In the genomic region with DNA sequence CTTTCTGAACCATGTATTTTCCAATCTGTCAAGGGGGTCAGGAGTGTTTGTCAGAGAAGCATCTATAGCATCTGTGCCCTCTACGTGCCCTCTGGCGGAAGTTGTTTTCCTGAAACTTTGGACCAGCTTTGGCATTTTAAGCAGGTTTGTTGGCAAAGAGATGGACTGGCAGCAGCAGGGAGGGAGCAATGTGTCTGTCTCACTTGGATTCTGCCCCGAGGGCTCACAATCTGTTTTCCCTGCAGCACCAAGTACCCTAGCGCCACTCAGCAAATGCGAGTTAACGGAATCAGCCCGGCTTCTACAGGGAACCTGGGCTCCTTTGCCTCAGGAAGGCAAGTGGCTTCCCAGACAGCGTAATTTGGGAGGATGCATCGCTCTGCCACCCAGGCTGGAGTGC, we compare ENCODE assay signal across 14 cellular contexts. TPM values are rescaled to one million over a fixed set of nuclear protein-coding genes. Genes with fewer than 3 reads are reported as not detected.
DNase-seq lines count a peak whose midpoint lies in the region; ATAC-seq, FAIRE-seq and TF ChIP-seq lines count a peak whose summit lies in the region.
"Had no signal": no experiment of that assay in that cellular context is flagged by ENCODE, and none has a peak within 500 bp of the region (broad histone marks: within the 10 kb centered on the region; RNA-seq: fewer than 3 reads in every experiment).

No MANE protein-coding gene starts in this region.

- TF ChIP-seq CTCF in liver (IDR thresholded peaks at IDR 0.05; ENCODE audit: low read depth, low read length, missing input control) (no peak), HepG2 (CRISPR knock-in tag; IDR thresholded peaks at IDR 0.05) (no peak)

- TF ChIP-seq RAD21 in liver (IDR thresholded peaks at IDR 0.05) (no peak), HepG2 (CRISPR knock-in tag; IDR thresholded peaks at IDR 0.05) (no peak)

- TF ChIP-seq EP300 in HepG2 (IDR thresholded peaks at IDR 0.05; ENCODE audit: low read depth in 2 of 2, low read length in 2 of 2) (no peak), HepG2 (CRISPR knock-in tag; IDR thresholded peaks at IDR 0.05; ENCODE audit: borderline replicate concordance) (no peak)

- H3K4me1 ChIP-seq in liver (ENCODE audit: control insufficient read depth in 4 of 4, insufficient read depth in 4 of 4, low read length in 3 of 4): peaks cover 3 to 35% (median 26%) of the 10 kb centered on the region in 4 donors
- H3K4me1 ChIP-seq in HepG2 (ENCODE audit: insufficient read depth, low read length): peaks cover 43% of the 10 kb centered on the region
- H3K4me1 ChIP-seq: parathyroid adenoma had no signal

- H3K4me3 ChIP-seq in liver (ENCODE audit: low read depth in 1 of 3, low read length in 3 of 3): no peak overlapping the region
- no peak overlapping the region for H3K4me3 ChIP-seq in HepG2 (replicated peaks in 1 of 3; ENCODE audit: insufficient read depth in 1 of 3, low read depth in 2 of 3, low read length in 3 of 3)
- H3K4me3 ChIP-seq: body of pancreas had no signal

- no peaks in the 10 kb centered on the region for H3K27me3 ChIP-seq in liver (ENCODE audit: control insufficient read depth in 4 of 4, insufficient read depth in 4 of 4, low read length in 3 of 4)
- no peaks in the 10 kb centered on the region for H3K27me3 ChIP-seq in HepG2 (ENCODE audit: control insufficient read depth in 1 of 2, insufficient read depth in 2 of 2, low read length in 2 of 2)
- H3K27me3 ChIP-seq: body of pancreas had no signal

- TF ChIP-seq POLR2A in HepG2 (IDR thresholded peaks at IDR 0.05; ENCODE audit: insufficient read depth in 1 of 2, low read depth in 2 of 2, low read length in 2 of 2): no peak

- H4K20me1 ChIP-seq in HepG2 (ENCODE audit: insufficient read depth, low read length): 0 out of 2 replicates have a peak, but pooled peaks cover 8% of the 10 kb centered on the region

- ATAC-seq in HepG2: no peak
- ATAC-seq in left ventricle myocardium superior: peak; percentile 59
- no peak for ATAC-seq in GM18870 (IDR thresholded peaks at IDR 0.05; ENCODE audit: unreplicated experiment)
- ATAC-seq in GM19324 (IDR thresholded peaks at IDR 0.05; ENCODE audit: low FRiP score, unreplicated experiment): no peak
- ATAC-seq in GM21529 (IDR thresholded peaks at IDR 0.05; ENCODE audit: unreplicated experiment): no peak
- ATAC-seq: body of pancreas had no signal

- DNase-seq in HepG2 (ENCODE audit: low spot score) (no peak), left ventricle myocardium superior (no peak), GM19240 (ENCODE audit: insufficient read length, low spot score) (no peak)
- DNase-seq: activated CD4-positive, CD25-positive, alpha-beta regulatory T cell; body of pancreas; CD4-positive, alpha-beta memory T cell; T-helper 17 cell had no signal

- H3K4me2 ChIP-seq in HepG2 (ENCODE audit: low read depth, low read length): no peak overlapping the region

- H3K9ac ChIP-seq in liver (ENCODE audit: low read depth in 1 of 2, low read length in 2 of 2): no peak overlapping the region
- H3K9ac ChIP-seq in HepG2 (ENCODE audit: insufficient read depth, low read depth, low read length): no peak overlapping the region
- H3K9ac ChIP-seq: parathyroid adenoma had no signal

- peaks cover 79% of the 10 kb centered on the region for H3K79me2 ChIP-seq in HepG2 (ENCODE audit: insufficient read depth, low read length)

- intact Hi-C loops in HepG2 (cut with micrococcal nuclease; ENCODE audit: unreplicated experiment): no loop called here
- intact Hi-C loops in left ventricle myocardium superior (cut with micrococcal nuclease): no loop called here

- POLR2A ChIA-PET in HepG2 (lab: Yijun Ruan, JAX): no interaction called here

- CTCF ChIA-PET in HepG2 (lab: Yijun Ruan, JAX; ENCODE audit: low intra/inter-chr PET ratio, low total read pairs): interaction anchor here (1.1 to 1.2 kb wide), 2 partner anchors 18 to 69 kb away, joined by 3 to 4 read pairs; a partner anchor contains a TSS

- FAIRE-seq in HepG2 (lab: Jason Lieb, UNC): no peak
- FAIRE-seq: GM19239 had no signal

- in situ Hi-C loops in HepG2 (cut with HindIII; ENCODE audit: extremely low pct_ligation_motif_present, low pct_unique_long_range_greater_than_20kb): no loop called here

- no peaks in the 10 kb centered on the region for H3K9me3 ChIP-seq in liver (ENCODE audit: control insufficient read depth in 4 of 4, low read length in 3 of 4)
- H3K9me3 ChIP-seq in HepG2 (ENCODE audit: low read length): no peaks in the 10 kb centered on the region
- H3K9me3 ChIP-seq: body of pancreas had no signal

- BruUV-seq in HepG2 (replicated peaks; lab: Mats Ljungman, UMichigan): no TSS peak

- no peak overlapping the region for H2AFZ ChIP-seq in HepG2 (ENCODE audit: low read length)
- H2AFZ ChIP-seq: parathyroid adenoma had no signal

- H3K27ac ChIP-seq in liver (ENCODE audit: low read depth in 1 of 2, low read length in 2 of 2) (peak overlapping the region; percentile 4 to 32), HepG2 (ENCODE audit: extremely low read length, insufficient read depth, low read length) (no peak overlapping the region), angular gyrus (ENCODE audit: low read depth, low read length) (peak overlapping the region; percentile 27)
- H3K27ac ChIP-seq: body of pancreas, parathyroid adenoma had no signal

- WGBS in liver: 50% methylated on average over 9 of the region's 9 CpGs
- 100% methylated on average over 5 of the region's 9 CpGs for WGBS in HepG2 (ENCODE audit: low lambda C conversion rate)

- H3K36me3 ChIP-seq in liver (ENCODE audit: control insufficient read depth in 4 of 4, insufficient read depth in 3 of 4, low read depth in 1 of 4, low read length in 3 of 4): no peaks in the 10 kb centered on the region
- H3K36me3 ChIP-seq in HepG2 (replicated peaks in 1 of 2; ENCODE audit: control insufficient read depth in 1 of 2, insufficient read depth in 2 of 2, low read length in 2 of 2): peaks cover 7 to 20% of the 10 kb centered on the region in 2 experiments; a peak in 4 of 5 replicates

TF ChIP-seq in liver, 16 proteins besides CTCF, POLR2A, EP300 and RAD21 (continues in another document):
- no peak for TF ChIP-seq HNF4G (IDR thresholded peaks at IDR 0.05)
- TF ChIP-seq HNF4A (conservative IDR thresholded peaks at IDR 0.05): peak; percentile 73 to 80
- no peak for TF ChIP-seq FOXA1 (IDR thresholded peaks at IDR 0.05)

TF ChIP-seq in HepG2, 621 proteins besides CTCF, POLR2A, EP300 and RAD21 (continues in another document):
- no peak for TF ChIP-seq ZNF563 (CRISPR knock-in tag; IDR thresholded peaks at IDR 0.05)
- TF ChIP-seq, protein P1, sequence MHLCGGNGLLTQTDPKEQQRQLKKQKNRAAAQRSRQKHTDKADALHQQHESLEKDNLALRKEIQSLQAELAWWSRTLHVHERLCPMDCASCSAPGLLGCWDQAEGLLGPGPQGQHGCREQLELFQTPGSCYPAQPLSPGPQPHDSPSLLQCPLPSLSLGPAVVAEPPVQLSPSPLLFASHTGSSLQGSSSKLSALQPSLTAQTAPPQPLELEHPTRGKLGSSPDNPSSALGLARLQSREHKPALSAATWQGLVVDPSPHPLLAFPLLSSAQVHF (CRISPR knock-in tag; IDR thresholded peaks at IDR 0.05): no peak
- no peak for TF ChIP-seq FOXC1 (CRISPR knock-in tag; IDR thresholded peaks at IDR 0.05; ENCODE audit: borderline replicate concordance)
- no peak for TF ChIP-seq MIER3 (CRISPR knock-in tag; IDR thresholded peaks at IDR 0.05; ENCODE audit: borderline replicate concordance)
- TF ChIP-seq RFXANK (CRISPR knock-in tag; IDR thresholded peaks at IDR 0.05): no peak
- TF ChIP-seq ZC3H13 (CRISPR knock-in tag; IDR thresholded peaks at IDR 0.05): no peak
- TF ChIP-seq, protein P2, sequence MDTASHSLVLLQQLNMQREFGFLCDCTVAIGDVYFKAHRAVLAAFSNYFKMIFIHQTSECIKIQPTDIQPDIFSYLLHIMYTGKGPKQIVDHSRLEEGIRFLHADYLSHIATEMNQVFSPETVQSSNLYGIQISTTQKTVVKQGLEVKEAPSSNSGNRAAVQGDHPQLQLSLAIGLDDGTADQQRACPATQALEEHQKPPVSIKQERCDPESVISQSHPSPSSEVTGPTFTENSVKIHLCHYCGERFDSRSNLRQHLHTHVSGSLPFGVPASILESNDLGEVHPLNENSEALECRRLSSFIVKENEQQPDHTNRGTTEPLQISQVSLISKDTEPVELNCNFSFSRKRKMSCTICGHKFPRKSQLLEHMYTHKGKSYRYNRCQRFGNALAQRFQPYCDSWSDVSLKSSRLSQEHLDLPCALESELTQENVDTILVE (CRISPR knock-in tag; IDR thresholded peaks at IDR 0.05): no peak

RNA-seq across cellular contexts. Expression of a gene that starts 17.4 kb away (rescaled TPM):
- total RNA-seq in liver (10 to 100 TPM in 1 of 2 donors, 1 to 10 TPM in 1; 6.3 to 13.5 TPM), HepG2 (2016; rRNA removed; fragmentation: Illumina TruSeq; extraction: Trizol) (33.5 and 44.1 TPM in 2 replicates), left ventricle myocardium superior (15.8 TPM)
- polyA plus RNA-seq in liver (10 to 100 TPM; 14.1 to 15.7 TPM), HepG2 (2011; rRNA removed) (38.6 and 39.8 TPM in 2 replicates)
- total RNA-seq in HepG2 (2016; cell fraction: cytosol; rRNA removed; fragmentation: Illumina TruSeq; extraction: Trizol; ENCODE audit: low read depth): 18.8 and 21.5 TPM in 2 replicates
- 32.1 and 44.0 TPM in 2 replicates for total RNA-seq in HepG2 (2016; cell fraction: insoluble cytoplasmic fraction; rRNA removed; fragmentation: Illumina TruSeq; extraction: Trizol)
- 32.9 and 33.1 TPM in 2 replicates for total RNA-seq in HepG2 (2016; cell fraction: membrane; rRNA removed; fragmentation: Illumina TruSeq; extraction: Trizol)
- total RNA-seq in HepG2 (2016; cell fraction: nucleus; rRNA removed; fragmentation: Illumina TruSeq; extraction: Trizol): 11.9 and 15.3 TPM in 2 replicates
- polyA plus RNA-seq in HepG2 (2011; cell fraction: cytosol; rRNA removed): 39.9 and 43.8 TPM in 2 replicates
- polyA plus RNA-seq in HepG2 (2011; cell fraction: nucleus; rRNA removed): 17.1 and 18.3 TPM in 2 replicates
- polyA plus RNA-seq in HepG2 (2012): 17.8 and 27.2 TPM in 2 replicates
- 17.9 and 19.4 TPM in 2 replicates for polyA plus RNA-seq in HepG2 (2016; cell fraction: cytosol; fragmentation: Illumina TruSeq; extraction: Trizol; ENCODE audit: low read depth)
- 53.9 and 55.7 TPM in 2 replicates for polyA plus RNA-seq in HepG2 (2016; cell fraction: insoluble cytoplasmic fraction; fragmentation: Illumina TruSeq; extraction: Trizol; ENCODE audit: low read depth)
- 27.9 and 28.1 TPM in 2 replicates for polyA plus RNA-seq in HepG2 (2016; cell fraction: membrane; fragmentation: Illumina TruSeq; extraction: Trizol; ENCODE audit: low read depth)
- polyA plus RNA-seq in HepG2 (2016; cell fraction: nucleus; fragmentation: Illumina TruSeq; extraction: Trizol; ENCODE audit: insufficient read depth, low read depth): 25.9 and 26.2 TPM in 2 replicates
- polyA minus RNA-seq in HepG2 (2011; rRNA and poly(A)+ RNA removed; ENCODE audit: low replicate concordance): 55.5 and 55.9 TPM in 2 replicates
- polyA minus RNA-seq in HepG2 (2011; cell fraction: cytosol; rRNA and poly(A)+ RNA removed): 13.8 and 14.9 TPM in 2 replicates
- polyA minus RNA-seq in HepG2 (2011; cell fraction: nucleus; rRNA and poly(A)+ RNA removed): 8.9 and 10.8 TPM in 2 replicates
